ENCODE assay signal across 23 cellular contexts in the genomic region with DNA sequence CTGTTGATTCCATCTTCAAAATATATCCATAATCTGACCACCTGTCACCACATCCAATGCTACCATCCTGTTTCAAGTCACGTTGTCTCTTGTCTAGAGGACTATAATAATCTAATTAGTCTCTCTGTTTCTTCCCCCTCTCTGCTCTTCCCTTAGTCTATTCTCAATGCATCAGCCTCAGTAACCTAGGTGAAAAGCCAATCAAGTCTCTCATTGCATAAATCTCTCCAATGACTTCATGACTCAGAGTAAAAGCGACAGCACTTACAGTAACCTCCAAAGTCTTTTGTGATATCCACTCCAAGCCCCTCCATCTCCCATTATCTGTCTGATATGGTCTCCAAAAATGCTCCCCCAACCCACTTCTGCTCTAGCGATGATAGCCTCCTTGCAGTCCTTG. TPM values are rescaled to one million over a fixed set of nuclear protein-coding genes. Genes with fewer than 3 reads are reported as not detected.
A peak's percentile ranks its signal among the peaks of the same experiment; 100 is the strongest.
DNase-seq lines count a peak whose midpoint lies in the region; ATAC-seq lines count a peak whose summit lies in the region.
"Had no signal": no experiment of that assay in that cellular context is flagged by ENCODE, and none has a peak within 500 bp of the region (broad histone marks: within the 10 kb centered on the region; RNA-seq: fewer than 3 reads in every experiment).

No MANE protein-coding gene starts in this region.

- peak overlapping the region; percentile 1 for H3K27ac Mint-ChIP-seq in activated CD4-positive, alpha-beta T cell treated with anti-CD3 and anti-CD28 coated beads for 36 hours
- peak overlapping the region in 5 of 7 donors; percentile 15 to 70 (median 31) for H3K27ac Mint-ChIP-seq in CD4-positive, alpha-beta memory T cell
- peak overlapping the region; percentile 79 for H3K27ac Mint-ChIP-seq in T-helper 17 cell
- H3K27ac Mint-ChIP-seq in naive thymus-derived CD8-positive, alpha-beta T cell, result peak overlapping the region in 8 of 10 donors; percentile 0 to 52 (median 12)
- H3K27ac Mint-ChIP-seq: activated CD4-positive, alpha-beta T cell treated with anti-CD3 and anti-CD28 coated beads, Interleukin-2, amount 10 ng/mL, durations not matched to agents 24 days and 14 days had no signal

- no peak overlapping the region for H3K4me3 Mint-ChIP-seq in activated CD4-positive, alpha-beta T cell treated with anti-CD3 and anti-CD28 coated beads for 36 hours
- peak overlapping the region in 1 of 8 donors; percentile 23 for H3K4me3 Mint-ChIP-seq in CD4-positive, alpha-beta memory T cell
- peak overlapping the region; percentile 19 for H3K4me3 Mint-ChIP-seq in T-helper 17 cell
- peak overlapping the region in 2 of 10 donors; percentile 0 to 12 for H3K4me3 Mint-ChIP-seq in naive thymus-derived CD8-positive, alpha-beta T cell
- H3K4me3 Mint-ChIP-seq: activated CD4-positive, alpha-beta T cell treated with anti-CD3 and anti-CD28 coated beads, Interleukin-2, amount 10 ng/mL, durations not matched to agents 24 days and 14 days had no signal

- ATAC-seq in activated CD4-positive, alpha-beta T cell treated with anti-CD3 and anti-CD28 coated beads for 36 hours, result peak; percentile 83
- ATAC-seq in T-helper 17 cell, result no peak
- ATAC-seq in naive thymus-derived CD8-positive, alpha-beta T cell, result no peak
- ATAC-seq: K562, left colon had no signal

- H3K27ac ChIP-seq in CD4-positive, alpha-beta memory T cell (ENCODE audit: low read depth, low read length), result no peak overlapping the region
- H3K27ac ChIP-seq: transverse colon had no signal

- no peaks in the 10 kb centered on the region for H3K27me3 ChIP-seq in CD4-positive, alpha-beta memory T cell (ENCODE audit: insufficient read depth, low read length)
- H3K27me3 ChIP-seq: transverse colon had no signal

- H3K9me3 ChIP-seq in CD4-positive, alpha-beta memory T cell (ENCODE audit: control insufficient read depth in 1 of 2, low read length in 2 of 2), result no peaks in the 10 kb centered on the region
- no peaks in the 10 kb centered on the region for H3K9me3 ChIP-seq in T-helper 17 cell (ENCODE audit: control insufficient read depth, low read length, poor library complexity, severe bottlenecking)
- H3K9me3 ChIP-seq: transverse colon had no signal

- no peaks in the 10 kb centered on the region for H3K27me3 Mint-ChIP-seq in activated CD4-positive, alpha-beta T cell treated with anti-CD3 and anti-CD28 coated beads for 36 hours
- no peaks in the 10 kb centered on the region for H3K27me3 Mint-ChIP-seq in CD4-positive, alpha-beta memory T cell
- H3K27me3 Mint-ChIP-seq in T-helper 17 cell, result no peaks in the 10 kb centered on the region
- H3K27me3 Mint-ChIP-seq in naive thymus-derived CD8-positive, alpha-beta T cell, result no peaks in the 10 kb centered on the region
- H3K27me3 Mint-ChIP-seq: activated CD4-positive, alpha-beta T cell treated with anti-CD3 and anti-CD28 coated beads, Interleukin-2, amount 10 ng/mL, durations not matched to agents 24 days and 14 days had no signal

- H3K36me3 Mint-ChIP-seq in activated CD4-positive, alpha-beta T cell treated with anti-CD3 and anti-CD28 coated beads for 36 hours (ENCODE audit: low read depth), result peaks cover 37% of the 10 kb centered on the region
- H3K36me3 Mint-ChIP-seq in CD4-positive, alpha-beta memory T cell, result peaks cover 32 to 44% of the 10 kb centered on the region in 2 donors
- peaks cover 13% of the 10 kb centered on the region for H3K36me3 Mint-ChIP-seq in T-helper 17 cell (ENCODE audit: low read depth)
- H3K36me3 Mint-ChIP-seq in naive thymus-derived CD8-positive, alpha-beta T cell, result peaks cover 4 to 64% (median 11%) of the 10 kb centered on the region in 3 donors

- peaks cover 12% of the 10 kb centered on the region for H3K36me3 ChIP-seq in CD4-positive, alpha-beta memory T cell (ENCODE audit: insufficient read depth, low read length)

- peaks cover 31% of the 10 kb centered on the region for H3K4me1 Mint-ChIP-seq in activated CD4-positive, alpha-beta T cell treated with anti-CD3 and anti-CD28 coated beads for 36 hours
- H3K4me1 Mint-ChIP-seq in CD4-positive, alpha-beta memory T cell, result peaks cover 29 to 40% (median 34%) of the 10 kb centered on the region in 4 donors
- H3K4me1 Mint-ChIP-seq in T-helper 17 cell, result peaks cover 25% of the 10 kb centered on the region
- peaks cover 17 to 43% (median 35%) of the 10 kb centered on the region in 4 donors for H3K4me1 Mint-ChIP-seq in naive thymus-derived CD8-positive, alpha-beta T cell

- intact Hi-C loops in activated CD4-positive, alpha-beta T cell treated with anti-CD3 and anti-CD28 coated beads for 36 hours (cut with DNase I, micrococcal nuclease), result no loop called here
- intact Hi-C loops in CD4-positive, alpha-beta memory T cell (cut with micrococcal nuclease), result no loop called here

- CTCF ChIA-PET in activated CD4-positive, alpha-beta T cell treated with anti-CD3 and anti-CD28 coated beads for 36 hours (lab: Charles Lee), result no interaction called here
- CTCF ChIA-PET in CD4-positive, alpha-beta memory T cell (lab: Charles Lee; ENCODE audit: partially characterized antibody), result interaction anchor here (1.3 to 1.5 kb wide), 2 partner anchors 8 to 20 kb away, joined by 3 read pairs; a partner anchor contains a TSS

- POLR2A ChIA-PET in activated CD4-positive, alpha-beta T cell treated with anti-CD3 and anti-CD28 coated beads for 36 hours (lab: Charles Lee), result no interaction called here
- POLR2A ChIA-PET in CD4-positive, alpha-beta memory T cell (lab: Charles Lee; ENCODE audit: partially characterized antibody), result no interaction called here
- POLR2A ChIA-PET in naive thymus-derived CD8-positive, alpha-beta T cell (lab: Charles Lee), result no interaction called here

- H3K4me3 ChIP-seq in CD4-positive, alpha-beta memory T cell (ENCODE audit: low read length in 2 of 2), result no peak overlapping the region
- H3K4me3 ChIP-seq: K562, transverse colon had no signal

- H3K9me3 Mint-ChIP-seq in activated CD4-positive, alpha-beta T cell treated with anti-CD3 and anti-CD28 coated beads for 36 hours (ENCODE audit: low read depth), result no peaks in the 10 kb centered on the region
- H3K9me3 Mint-ChIP-seq in CD4-positive, alpha-beta memory T cell, result no peaks in the 10 kb centered on the region
- no peaks in the 10 kb centered on the region for H3K9me3 Mint-ChIP-seq in naive thymus-derived CD8-positive, alpha-beta T cell
- H3K9me3 Mint-ChIP-seq: activated CD4-positive, alpha-beta T cell treated with anti-CD3 and anti-CD28 coated beads, Interleukin-2, amount 10 ng/mL, durations not matched to agents 24 days and 14 days had no signal

- no peak for DNase-seq in activated CD4-positive, alpha-beta T cell treated with anti-CD3 and anti-CD28 coated beads for 36 hours
- DNase-seq in activated CD4-positive, alpha-beta T cell treated with anti-CD3 and anti-CD28 coated beads, Interleukin-2, amount 50 U/mL, for 4 hours, result no peak
- DNase-seq in CD4-positive, alpha-beta memory T cell, result no peak
- no peak for DNase-seq in T-helper 17 cell
- no peak for DNase-seq in naive thymus-derived CD8-positive, alpha-beta T cell
- DNase-seq in ecto neural progenitor cell (ENCODE audit: low spot score), result no peak
- DNase-seq in effector CD4-positive, alpha-beta T cell, result no peak
- DNase-seq in NCI-H2196 (lab: John Stamatoyannopoulos, UW; ENCODE audit: unreplicated experiment), result no peak
- DNase-seq: activated CD4-positive, alpha-beta T cell treated with anti-CD3 and anti-CD28 coated beads, Interleukin-2, amount 10 ng/mL, durations not matched to agents 24 days and 14 days; cortex of kidney; left colon; mesenchymal stem cell; MV-4-11; NCI-H1694 treated with DMSO at 0.1 percent for 48 hours; NCI-H2227 treated with DMSO at 0.1 percent for 48 hours; NCI-H774; OCI-M1; stimulated activated CD4-positive, alpha-beta T cell treated with anti-CD3 and anti-CD28 coated beads, Interleukin-4, amount 100 ng/mL, for 24 hours; transverse colon had no signal

- H3K4me1 ChIP-seq in CD4-positive, alpha-beta memory T cell (ENCODE audit: insufficient read depth, low read length), result peaks cover 25% of the 10 kb centered on the region

RNA-seq across cellular contexts. Expression of a gene that starts 7.2 kb away (rescaled TPM):
- 10 to 100 TPM; 59.5 to 72.2 TPM for total RNA-seq in activated CD4-positive, alpha-beta T cell treated with anti-CD3 and anti-CD28 coated beads for 36 hours
- 10 to 100 TPM; 81.0 to 81.6 TPM for total RNA-seq in CD4-positive, alpha-beta memory T cell
- polyA plus RNA-seq in CD4-positive, alpha-beta memory T cell, result 100 to 1,000 TPM in 1 of 2 donors, 10 to 100 TPM in 1; 60.1 to 105 TPM
- total RNA-seq in T-helper 17 cell, result 10 to 100 TPM; 53.5 to 56.2 TPM
- total RNA-seq in naive thymus-derived CD8-positive, alpha-beta T cell, result 10 to 100 TPM; 71.8 to 80.1 TPM
- polyA plus RNA-seq in naive thymus-derived CD8-positive, alpha-beta T cell, result 10 to 100 TPM; 35.1 to 49.1 (median 45.5) TPM

RNA-seq across cellular contexts. Expression of a gene that starts 11.8 kb away (rescaled TPM):
- 10 to 100 TPM; 60.4 to 76.0 TPM for total RNA-seq in activated CD4-positive, alpha-beta T cell treated with anti-CD3 and anti-CD28 coated beads for 36 hours
- total RNA-seq in CD4-positive, alpha-beta memory T cell, result 100 to 1,000 TPM; 147 to 156 TPM
- 100 to 1,000 TPM; 500 to 953 TPM for polyA plus RNA-seq in CD4-positive, alpha-beta memory T cell
- 100 to 1,000 TPM; 112 to 118 TPM for total RNA-seq in T-helper 17 cell
- total RNA-seq in naive thymus-derived CD8-positive, alpha-beta T cell, result 100 to 1,000 TPM; 109 to 111 TPM
- polyA plus RNA-seq in naive thymus-derived CD8-positive, alpha-beta T cell, result 100 to 1,000 TPM; 315 to 450 (median 375) TPM

RNA-seq across cellular contexts. Expression of a gene that starts 20.8 kb away (rescaled TPM):
- 10 to 100 TPM; 33.2 to 34.1 TPM for total RNA-seq in activated CD4-positive, alpha-beta T cell treated with anti-CD3 and anti-CD28 coated beads for 36 hours
- total RNA-seq in CD4-positive, alpha-beta memory T cell, result 10 to 100 TPM; 58.5 to 61.0 TPM
- polyA plus RNA-seq in CD4-positive, alpha-beta memory T cell, result 10 to 100 TPM; 42.8 to 43.2 TPM
- 10 to 100 TPM; 68.1 to 84.5 TPM for total RNA-seq in T-helper 17 cell
- 10 to 100 TPM; 38.5 to 43.7 TPM for total RNA-seq in naive thymus-derived CD8-positive, alpha-beta T cell
- polyA plus RNA-seq in naive thymus-derived CD8-positive, alpha-beta T cell, result 10 to 100 TPM; 28.0 to 34.7 (median 34.6) TPM

RNA-seq across cellular contexts. Expression of a gene that starts 49.5 kb away (rescaled TPM):
- total RNA-seq in activated CD4-positive, alpha-beta T cell treated with anti-CD3 and anti-CD28 coated beads for 36 hours, result not detected
- not detected for total RNA-seq in CD4-positive, alpha-beta memory T cell
- polyA plus RNA-seq in CD4-positive, alpha-beta memory T cell, result under 1 TPM; 0.13 to 0.24 TPM
- total RNA-seq in T-helper 17 cell, result not detected
- not detected for total RNA-seq in naive thymus-derived CD8-positive, alpha-beta T cell
- polyA plus RNA-seq in naive thymus-derived CD8-positive, alpha-beta T cell, result under 1 TPM in 1 of 3 donors, not detected in 2; 0.06 TPM
- total RNA-seq: activated CD4-positive, alpha-beta T cell treated with anti-CD3 and anti-CD28 coated beads, Interleukin-2, amount 10 ng/mL, durations not matched to agents 24 days and 14 days; bronchial epithelial cell; Daoy; K562; osteocyte had no signal

RNA-seq across cellular contexts. Expression of a gene that starts 59.4 kb away (rescaled TPM):
- 1 to 10 TPM; 6.0 to 8.4 TPM for total RNA-seq in activated CD4-positive, alpha-beta T cell treated with anti-CD3 and anti-CD28 coated beads for 36 hours
- total RNA-seq in CD4-positive, alpha-beta memory T cell, result 10 to 100 TPM; 26.7 to 28.6 TPM
- polyA plus RNA-seq in CD4-positive, alpha-beta memory T cell, result 1 to 10 TPM; 8.2 to 9.2 TPM
- total RNA-seq in T-helper 17 cell, result 10 to 100 TPM; 11.8 to 18.1 TPM
- total RNA-seq in naive thymus-derived CD8-positive, alpha-beta T cell, result 10 to 100 TPM; 14.4 to 17.4 TPM
- 1 to 10 TPM; 5.0 to 5.7 (median 5.6) TPM for polyA plus RNA-seq in naive thymus-derived CD8-positive, alpha-beta T cell

Comparison
In these comparisons a context has a peak if more than half of its experiments do, and no peak if none do; other contexts are left out.
1. H3K27ac Mint-ChIP-seq: peak in every context shown above with its lines; median percentile 79 in T-helper 17 cell; 31 in CD4-positive, alpha-beta memory T cell; 12 in naive thymus-derived CD8-positive, alpha-beta T cell; 1 in activated CD4-positive, alpha-beta T cell treated with anti-CD3 and anti-CD28 coated beads for 36 hours.